In the genomic region with DNA sequence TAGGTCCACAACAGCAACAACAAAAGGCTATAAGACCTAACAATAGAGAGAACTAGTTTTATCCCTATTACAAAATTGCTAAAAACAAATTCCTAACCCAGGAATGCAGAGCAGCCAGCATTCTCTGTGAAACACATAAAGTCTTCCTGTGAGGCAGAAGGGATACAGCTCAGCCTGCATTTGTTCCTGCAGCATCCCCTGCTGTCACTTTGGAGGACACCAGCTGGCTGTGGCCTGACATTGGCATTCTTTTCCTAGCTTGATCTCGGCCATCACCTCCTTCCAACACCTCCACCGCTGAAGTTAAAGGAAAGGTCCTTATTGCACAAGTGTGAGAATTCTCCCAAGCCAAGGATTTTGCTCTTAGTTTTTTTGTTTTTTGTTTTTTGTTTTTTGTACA, we compare ENCODE assay signal across 12 cellular contexts.
DNase-seq lines count a peak whose midpoint lies in the region; ATAC-seq, FAIRE-seq and TF ChIP-seq lines count a peak whose summit lies in the region.
"Had no signal": no experiment of that assay in that cellular context is flagged by ENCODE, and none has a peak within 500 bp of the region (broad histone marks: within the 10 kb centered on the region; RNA-seq: fewer than 3 reads in every experiment).

No MANE protein-coding gene starts in this region.

- no peak overlapping the region for H3K27ac Mint-ChIP-seq in CD4-positive, alpha-beta memory T cell
- H3K27ac Mint-ChIP-seq: activated naive CD4-positive, alpha-beta T cell treated with anti-CD3 and anti-CD28 coated beads for 36 hours had no signal

- ATAC-seq in Right ventricle myocardium superior (ENCODE audit: poor library complexity) = no peak

- TF ChIP-seq CTCF in left ventricle myocardium inferior (IDR thresholded peaks at IDR 0.05; ENCODE audit: borderline replicate concordance) (peak; percentile 45), astrocyte of the cerebellum (IDR thresholded peaks at IDR 0.05; ENCODE audit: low read depth, low read length, missing control alignments) (peak; percentile 47)

- no peak overlapping the region for H3K4me3 ChIP-seq in left ventricle myocardium inferior
- no peak overlapping the region for H3K4me3 ChIP-seq in astrocyte of the cerebellum (ENCODE audit: low read depth, low read length)
- H3K4me3 ChIP-seq in CD4-positive, alpha-beta memory T cell (ENCODE audit: low read length in 2 of 2) = no peak overlapping the region

- H3K27me3 ChIP-seq in left ventricle myocardium inferior (ENCODE audit: low read depth) = peaks cover 7% of the 10 kb centered on the region
- H3K27me3 ChIP-seq in CD4-positive, alpha-beta memory T cell (ENCODE audit: insufficient read depth, low read length) = no peaks in the 10 kb centered on the region

- DNase-seq in left ventricle myocardium inferior (no peak), Right ventricle myocardium superior (no peak), astrocyte of the cerebellum (ENCODE audit: low read depth) (no peak), iPS-NIHi7 (ENCODE audit: extremely low spot score) (peak; percentile 72), urothelium cell line (ENCODE audit: low spot score) (peak; percentile 20), SKM-1 treated with dmso at 0.1 percent for 144 hours (lab: John Stamatoyannopoulos, UW; ENCODE audit: unreplicated experiment) (no peak)
- no peak for DNase-seq in activated CD4-positive, alpha-beta T cell treated with anti-CD3 and anti-CD28 coated beads, Interleukin-2, amount 50 U/mL, for 1 hour
- DNase-seq in CD4-positive, alpha-beta memory T cell = no peak
- DNase-seq: activated naive CD4-positive, alpha-beta T cell treated with anti-CD3 and anti-CD28 coated beads for 36 hours; Calu3; NCI-H187 treated with DMSO at 0.1 percent for 48 hours had no signal

- H3K36me3 ChIP-seq in left ventricle myocardium inferior = no peaks in the 10 kb centered on the region
- no peaks in the 10 kb centered on the region for H3K36me3 ChIP-seq in CD4-positive, alpha-beta memory T cell (ENCODE audit: insufficient read depth, low read length)

- H3K27ac ChIP-seq in left ventricle myocardium inferior (replicated peaks) = no peak overlapping the region
- H3K27ac ChIP-seq in CD4-positive, alpha-beta memory T cell (ENCODE audit: low read depth, low read length) = no peak overlapping the region
- H3K27ac ChIP-seq: parathyroid adenoma had no signal

- H3K4me1 ChIP-seq in left ventricle myocardium inferior = peaks cover 6% of the 10 kb centered on the region
- no peaks in the 10 kb centered on the region for H3K4me1 ChIP-seq in CD4-positive, alpha-beta memory T cell (ENCODE audit: insufficient read depth, low read length)
- H3K4me1 ChIP-seq: parathyroid adenoma had no signal

- FAIRE-seq in urothelium cell line (lab: Jason Lieb, UNC) = no peak

- no peaks in the 10 kb centered on the region for H3K36me3 Mint-ChIP-seq in CD4-positive, alpha-beta memory T cell

- H3K4me1 Mint-ChIP-seq in CD4-positive, alpha-beta memory T cell = no peaks in the 10 kb centered on the region

- POLR2A ChIA-PET in CD4-positive, alpha-beta memory T cell (lab: Charles Lee; ENCODE audit: partially characterized antibody) = no interaction called here

- intact Hi-C loops in left ventricle myocardium inferior (cut with micrococcal nuclease) (no loop called here), Right ventricle myocardium superior (cut with DNase I) (no loop called here)
- intact Hi-C loops in CD4-positive, alpha-beta memory T cell (cut with micrococcal nuclease) = no loop called here

- no peaks in the 10 kb centered on the region for H3K9me3 Mint-ChIP-seq in CD4-positive, alpha-beta memory T cell
- H3K9me3 Mint-ChIP-seq: activated naive CD4-positive, alpha-beta T cell treated with anti-CD3 and anti-CD28 coated beads for 36 hours had no signal

- H3K27me3 Mint-ChIP-seq in CD4-positive, alpha-beta memory T cell = peaks cover 0 to 2% of the 10 kb centered on the region in 2 donors

- CTCF ChIA-PET in CD4-positive, alpha-beta memory T cell (lab: Charles Lee; ENCODE audit: partially characterized antibody) = interaction anchor here (1.1 kb wide), 1 partner anchor 9 kb away, joined by 3 read pairs; no protein-coding TSS in a partner anchor

- in situ Hi-C loops in astrocyte of the cerebellum (cut with HindIII; ENCODE audit: low sequenced_read_pairs) = no loop called here

- H3K4me3 Mint-ChIP-seq in CD4-positive, alpha-beta memory T cell = no peak overlapping the region
- H3K4me3 Mint-ChIP-seq: activated naive CD4-positive, alpha-beta T cell treated with anti-CD3 and anti-CD28 coated beads for 36 hours had no signal

- no peaks in the 10 kb centered on the region for H3K9me3 ChIP-seq in left ventricle myocardium inferior (replicated peaks)
- no peaks in the 10 kb centered on the region for H3K9me3 ChIP-seq in CD4-positive, alpha-beta memory T cell (ENCODE audit: control insufficient read depth in 1 of 2, low read length in 2 of 2)

Comparison
In these comparisons a context has a peak if more than half of its experiments do, and no peak if none do; other contexts are left out.
1. DNase-seq: peak in iPS-NIHi7 (single experiment) and urothelium cell line (single experiment); none in left ventricle myocardium inferior (single experiment), Right ventricle myocardium superior (single experiment), astrocyte of the cerebellum (single experiment), SKM-1 treated with dmso at 0.1 percent for 144 hours (single experiment), activated CD4-positive, alpha-beta T cell treated with anti-CD3 and anti-CD28 coated beads, Interleukin-2, amount 50 U/mL, for 1 hour (single experiment) and CD4-positive, alpha-beta memory T cell (0 of 5).